ENCODE assay signal across 21 cellular contexts in genomic region chr3:5798809-5799208, GRCh38.
DNase-seq lines count a peak whose midpoint lies in the region; ATAC-seq and TF ChIP-seq lines count a peak whose summit lies in the region.
"Had no signal": no experiment of that assay in that cellular context is flagged by ENCODE, and none has a peak within 500 bp of the region (broad histone marks: within the 10 kb centered on the region; RNA-seq: fewer than 3 reads in every experiment).

No MANE protein-coding gene starts in this region.

- DNase-seq in Caki2 (ENCODE audit: low read depth) (peak; percentile 2), HCT116 (ENCODE audit: low read depth, low spot score) (no peak), amniotic epithelial cell (ENCODE audit: low read depth) (peak; percentile 17), iris pigment epithelial cell (ENCODE audit: low read depth) (peak; percentile 32), NCI-H82 (lab: John Stamatoyannopoulos, UW) (no peak), NOMO-1 treated with DMSO at 0.1 percent for 48 hours (lab: John Stamatoyannopoulos, UW; ENCODE audit: unreplicated experiment) (no peak), T-cell (no peak), ureter (ENCODE audit: low spot score) (no peak)
- DNase-seq: C1 segment of cervical spinal cord; CD8-positive, alpha-beta memory T cell; DND-41; H9; NCI-H1105 treated with DMSO at 0.1 percent for 48 hours; NCI-H187; NCI-H2107; NCI-H2227 treated with DMSO at 0.1 percent for 48 hours; NCI-H510A treated with DMSO at 0.1 percent for 48 hours; NCI-H774; SW 1271 had no signal

- H4K20me1 ChIP-seq in HCT116 (ENCODE audit: insufficient read depth): no peaks in the 10 kb centered on the region

- RAD21 ChIA-PET in HCT116 (lab: Charles Lee; ENCODE audit: low non-redundant PET in 1 of 2, low total read pairs in 2 of 2, uncharacterized antibody in 2 of 2, unreplicated experiment in 2 of 2): no interaction called here

- H3K9me2 ChIP-seq in HCT116 (ENCODE audit: insufficient read depth): no peaks in the 10 kb centered on the region

- H3K36me3 ChIP-seq in HCT116 (ENCODE audit: control insufficient read depth in 1 of 2, insufficient read depth in 2 of 2, low read length in 2 of 2): no peaks in the 10 kb centered on the region

- H3K9me3 Mint-ChIP-seq in T-cell: peaks cover 0 to 3% (median 0%) of the 10 kb centered on the region in 3 donors

- H3K27ac Mint-ChIP-seq in T-cell: no peak overlapping the region
- H3K27ac Mint-ChIP-seq: CD8-positive, alpha-beta memory T cell; H9 had no signal

- H3K27me3 Mint-ChIP-seq in T-cell: no peaks in the 10 kb centered on the region
- H3K27me3 Mint-ChIP-seq: CD8-positive, alpha-beta memory T cell had no signal

- POLR2A ChIA-PET in HCT116 (lab: Charles Lee) (no interaction called here), T-cell (lab: Charles Lee) (no interaction called here)

- H3K79me2 ChIP-seq in HCT116 (ENCODE audit: insufficient read depth, low read length): no peaks in the 10 kb centered on the region

- no peaks in the 10 kb centered on the region for H3K36me3 Mint-ChIP-seq in T-cell
- H3K36me3 Mint-ChIP-seq: CD8-positive, alpha-beta memory T cell had no signal

- peak overlapping the region; percentile 4; the same call in 1 of the 2 replicates for H3K4me2 ChIP-seq in HCT116 (ENCODE audit: low read length)

- no peak overlapping the region for H3K27ac ChIP-seq in HCT116 (ENCODE audit: low read depth, low read length)
- H3K27ac ChIP-seq: HL-60, RWPE1 had no signal

- TF ChIP-seq CTCF in HCT116 (IDR thresholded peaks at IDR 0.05 in 2 of 3, conservative IDR thresholded peaks at IDR 0.05 in 1 of 3; ENCODE audit: borderline replicate concordance in 1 of 3, insufficient read depth in 1 of 3, low read depth in 2 of 3, low read length in 2 of 3): no peak

- no peaks in the 10 kb centered on the region for H3K27me3 ChIP-seq in HCT116 (ENCODE audit: insufficient read depth, low read length)

- no peak for TF ChIP-seq POLR2A in HCT116 (IDR thresholded peaks at IDR 0.05; ENCODE audit: borderline replicate concordance, extremely low read depth, insufficient read depth, insufficient read length)

- CTCF ChIA-PET in HCT116 (lab: Charles Lee): interaction anchor here (0.9 to 1.6 kb wide), 4 partner anchors 10 to 378 kb away, joined by 3 to 5 read pairs (median 4); no protein-coding TSS in a partner anchor
- CTCF ChIA-PET in T-cell (lab: Charles Lee): no interaction called here

- in situ Hi-C loops in Caki2 (cut with HindIII; ENCODE audit: low pct_unique_long_range_greater_than_20kb, low sequenced_read_pairs): no loop called here

- H3K4me1 Mint-ChIP-seq in T-cell: no peaks in the 10 kb centered on the region
- H3K4me1 Mint-ChIP-seq: CD8-positive, alpha-beta memory T cell; H9 had no signal

- H3K9ac ChIP-seq in HCT116 (ENCODE audit: low read length): no peak overlapping the region

- no peak overlapping the region for H3K4me3 Mint-ChIP-seq in T-cell
- H3K4me3 Mint-ChIP-seq: CD8-positive, alpha-beta memory T cell; H9 had no signal

- H3K4me3 ChIP-seq in HCT116 (replicated peaks in 1 of 2; ENCODE audit: low read depth in 1 of 2, low read length in 2 of 2): no peak overlapping the region

- no peak overlapping the region for H2AFZ ChIP-seq in HCT116 (ENCODE audit: low read depth, low read length, poor library complexity, severe bottlenecking)

- no peak for ATAC-seq in HCT116
- no peak for ATAC-seq in T-cell (replicated peaks in 1 of 4)

- intact Hi-C loops in HCT116 (cut with micrococcal nuclease): loop anchor here (5.0 to 10.0 kb wide), 2 partner anchors 234 to 492 kb away; no protein-coding TSS in a partner anchor

- TF ChIP-seq RAD21 in HCT116 (IDR thresholded peaks at IDR 0.05; ENCODE audit: low read depth): no peak

- no peaks in the 10 kb centered on the region for H3K9me3 ChIP-seq in HCT116 (ENCODE audit: control insufficient read depth in 1 of 2, insufficient read depth in 1 of 2, low read depth in 1 of 2, low read length in 2 of 2)

- BruUV-seq in HCT116 (replicated peaks; lab: Mats Ljungman, UMichigan): no TSS peak

- H3K4me1 ChIP-seq in HCT116 (ENCODE audit: control insufficient read depth in 1 of 2, insufficient read depth in 2 of 2, low read length in 2 of 2): peaks cover 3 to 8% of the 10 kb centered on the region in 2 experiments; a peak in 2 of 4 replicates

TF ChIP-seq in HCT116, 20 proteins besides CTCF, POLR2A, EP300 and RAD21:
- no peak for TF ChIP-seq ELF1 (IDR thresholded peaks at IDR 0.05; ENCODE audit: borderline replicate concordance, low read depth)
- no peak for TF ChIP-seq ZBTB33 (IDR thresholded peaks at IDR 0.05; ENCODE audit: extremely low read depth, insufficient replicate concordance, low read length)
- TF ChIP-seq REST (IDR thresholded peaks at IDR 0.05; ENCODE audit: low read depth): no peak
- TF ChIP-seq EZH2phosphoT487 (IDR thresholded peaks at IDR 0.05; ENCODE audit: borderline replicate concordance): no peak
- TF ChIP-seq MAX (IDR thresholded peaks at IDR 0.05): no peak
- peak; percentile 27; the same call in 1 of the 2 replicates for TF ChIP-seq SP1 (IDR thresholded peaks at IDR 0.05; ENCODE audit: low read depth)
- no peak for TF ChIP-seq ZNF274 (IDR thresholded peaks at IDR 0.05; ENCODE audit: low read depth, low read length)
- TF ChIP-seq TCF7L2 (IDR thresholded peaks at IDR 0.05; ENCODE audit: borderline replicate concordance, extremely low read depth, insufficient read depth, insufficient read length): no peak
- no peak for TF ChIP-seq SRF (IDR thresholded peaks at IDR 0.05; ENCODE audit: low read depth)
- TF ChIP-seq ATF3 (IDR thresholded peaks at IDR 0.05): 0 out of 2 replicates have a peak, but pooled peaks have one; percentile 28
- TF ChIP-seq ZFX (IDR thresholded peaks at IDR 0.05): no peak
- no peak for TF ChIP-seq YY1 (IDR thresholded peaks at IDR 0.05; ENCODE audit: extremely low read depth, insufficient replicate concordance, low read depth, low read length)
- peak; percentile 37; the same call in 1 of the 2 replicates for TF ChIP-seq FOSL1 (IDR thresholded peaks at IDR 0.05; ENCODE audit: low read depth)
- no peak for TF ChIP-seq CBX3 (IDR thresholded peaks at IDR 0.05; ENCODE audit: low read depth)
- peak; percentile 41; the same call in 1 of the 2 replicates for TF ChIP-seq JUND (IDR thresholded peaks at IDR 0.05)
- peak; percentile 57; the same call in 1 of the 2 replicates for TF ChIP-seq CEBPB (IDR thresholded peaks at IDR 0.05; ENCODE audit: low read depth)
- TF ChIP-seq EGR1 (IDR thresholded peaks at IDR 0.05; ENCODE audit: low read depth): no peak
- TF ChIP-seq POLR2AphosphoS5 (IDR thresholded peaks at IDR 0.05; ENCODE audit: low read depth, low read length): no peak
- TF ChIP-seq SIN3A (IDR thresholded peaks at IDR 0.05; ENCODE audit: low read depth): no peak
- TF ChIP-seq EZH2 (IDR thresholded peaks at IDR 0.05): no peak
TF ChIP-seq in HCT116: peak in this region for 5.

Comparison
In these comparisons a context has a peak if more than half of its experiments do, and no peak if none do; other contexts are left out.
1. DNase-seq: peak in Caki2 (single experiment), amniotic epithelial cell (single experiment) and iris pigment epithelial cell (single experiment); none in HCT116 (single experiment), NCI-H82 (single experiment), NOMO-1 treated with DMSO at 0.1 percent for 48 hours (single experiment), T-cell (0 of 34) and ureter (single experiment).